Comparison of ENCODE assay signal across 8 cellular contexts in the genomic region with DNA sequence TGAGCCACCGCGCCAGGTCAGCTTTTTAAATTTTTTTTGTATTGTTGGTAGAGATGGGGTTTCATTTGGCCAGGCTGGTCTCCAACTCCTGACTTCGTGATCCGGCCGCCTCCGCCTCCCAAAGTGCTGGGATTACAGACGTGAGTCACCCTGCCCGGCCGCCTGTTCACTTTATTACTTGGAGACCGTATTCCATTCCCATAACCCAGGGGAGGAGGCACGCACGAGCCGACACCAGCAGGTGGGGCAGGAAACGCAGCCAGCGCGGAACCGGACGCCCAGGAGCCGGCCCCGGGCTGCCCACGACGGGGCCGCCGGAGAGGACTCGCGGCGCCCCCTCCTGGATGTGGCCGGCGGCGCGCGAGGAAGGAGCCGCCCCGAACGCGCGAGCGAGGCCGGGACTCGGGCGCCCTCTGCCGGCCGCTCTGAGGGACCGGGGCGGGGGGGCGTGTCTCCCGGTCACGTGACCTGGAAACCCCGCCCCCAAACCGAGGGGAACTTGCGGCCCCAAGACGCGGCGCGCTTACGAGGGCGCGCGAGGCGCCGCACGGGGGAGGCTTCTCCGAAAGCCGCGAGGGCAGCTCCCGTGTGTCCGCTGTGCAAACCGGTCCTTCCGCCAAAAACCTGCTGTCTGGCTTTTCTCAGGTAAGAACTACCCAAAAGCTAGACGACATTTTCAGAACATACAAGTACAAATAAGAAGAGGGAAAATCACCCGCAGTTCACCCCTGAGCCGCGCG. TPM values are rescaled to one million over a fixed set of nuclear protein-coding genes. Genes with fewer than 3 reads are reported as not detected.
DNase-seq lines count a peak whose midpoint lies in the region; ATAC-seq, FAIRE-seq and TF ChIP-seq lines count a peak whose summit lies in the region.

No MANE protein-coding gene starts in this region.

- TF ChIP-seq CTCF in RWPE2 (IDR thresholded peaks at IDR 0.05; ENCODE audit: poor library complexity, severe bottlenecking) (peak; percentile 99), right atrium auricular region (IDR thresholded peaks at IDR 0.05) (peak; percentile 99 to 100)

- peak overlapping the region; percentile 95 for H3K27ac ChIP-seq in RWPE2 (ENCODE audit: poor library complexity, severe bottlenecking)
- H3K27ac ChIP-seq in right atrium auricular region = peak overlapping the region; percentile 65 to 73

- H3K27ac Mint-ChIP-seq in activated naive CD8-positive, alpha-beta T cell treated with anti-CD3 and anti-CD28 coated beads, Interleukin-2, amount 50 U/mL, for 24 hours = no peak overlapping the region

- H3K4me1 Mint-ChIP-seq in activated naive CD8-positive, alpha-beta T cell treated with anti-CD3 and anti-CD28 coated beads, Interleukin-2, amount 50 U/mL, for 24 hours = peaks cover 7% of the 10 kb centered on the region

- H3K27me3 Mint-ChIP-seq in activated naive CD8-positive, alpha-beta T cell treated with anti-CD3 and anti-CD28 coated beads, Interleukin-2, amount 50 U/mL, for 24 hours = no peaks in the 10 kb centered on the region

- ATAC-seq in HG02852 (IDR thresholded peaks at IDR 0.05; ENCODE audit: unreplicated experiment) = peak; percentile 75
- ATAC-seq in RWPE2 (ENCODE audit: low read depth) = peak; percentile 87
- peak; percentile 94 for ATAC-seq in activated naive CD8-positive, alpha-beta T cell treated with anti-CD3 and anti-CD28 coated beads, Interleukin-2, amount 50 U/mL, for 24 hours
- ATAC-seq in sciatic nerve = peak; percentile 92
- ATAC-seq in GM18517 (IDR thresholded peaks at IDR 0.05; ENCODE audit: unreplicated experiment) = no peak

- H3K36me3 ChIP-seq in RWPE2 (ENCODE audit: low read depth) (no peaks in the 10 kb centered on the region; the same call in none of the 2 replicates), right atrium auricular region (no peaks in the 10 kb centered on the region)

- intact Hi-C loops in sciatic nerve (cut with DNase I) = no loop called here

- TF ChIP-seq POLR2A in GM12891 (IDR thresholded peaks at IDR 0.05; ENCODE audit: low read depth, low read length) = no peak

- peaks cover 2% of the 10 kb centered on the region for H3K9me3 ChIP-seq in RWPE2 (ENCODE audit: severe bottlenecking)
- no peaks in the 10 kb centered on the region for H3K9me3 ChIP-seq in right atrium auricular region

- H3K27me3 ChIP-seq in RWPE2 (ENCODE audit: insufficient read depth, poor library complexity, severe bottlenecking) (no peaks in the 10 kb centered on the region), right atrium auricular region (no peaks in the 10 kb centered on the region)

- H3K9me3 Mint-ChIP-seq in activated naive CD8-positive, alpha-beta T cell treated with anti-CD3 and anti-CD28 coated beads, Interleukin-2, amount 50 U/mL, for 24 hours = peaks cover 7% of the 10 kb centered on the region

- DNase-seq in GM12891 (ENCODE audit: insufficient read length, low spot score) (peak; percentile 94), RWPE2 (ENCODE audit: low spot score) (peak; percentile 95), right atrium auricular region (ENCODE audit: low spot score) (peak; percentile 96), sciatic nerve (ENCODE audit: low spot score) (peak; percentile 93), NCI-H1694 (lab: John Stamatoyannopoulos, UW) (no peak)
- DNase-seq in activated naive CD8-positive, alpha-beta T cell treated with anti-CD3 and anti-CD28 coated beads, Interleukin-2, amount 50 U/mL, for 24 hours = peak; percentile 89

- peak overlapping the region; percentile 57 for H3K4me3 Mint-ChIP-seq in activated naive CD8-positive, alpha-beta T cell treated with anti-CD3 and anti-CD28 coated beads, Interleukin-2, amount 50 U/mL, for 24 hours

- H3K4me3 ChIP-seq in RWPE2 (ENCODE audit: severe bottlenecking) = peak overlapping the region; percentile 7
- peak overlapping the region; percentile 17 to 26 for H3K4me3 ChIP-seq in right atrium auricular region

- H3K36me3 Mint-ChIP-seq in activated naive CD8-positive, alpha-beta T cell treated with anti-CD3 and anti-CD28 coated beads, Interleukin-2, amount 50 U/mL, for 24 hours (ENCODE audit: low read depth) = peaks cover 20% of the 10 kb centered on the region

- H3K4me1 ChIP-seq in RWPE2 (ENCODE audit: insufficient read depth, poor library complexity, severe bottlenecking) = peaks cover 16% of the 10 kb centered on the region
- peaks cover 0 to 8% of the 10 kb centered on the region in 2 donors for H3K4me1 ChIP-seq in right atrium auricular region

- peak; percentile 89 for FAIRE-seq in GM12891 (lab: Jason Lieb, UNC)

TF ChIP-seq in GM12891, 5 proteins besides CTCF, POLR2A, EP300 and RAD21:
- TF ChIP-seq PAX5 (IDR thresholded peaks at IDR 0.05; ENCODE audit: insufficient read depth, low read length, severe bottlenecking) (no peak), TAF1 (IDR thresholded peaks at IDR 0.05; ENCODE audit: low read depth, low read length) (no peak), POU2F2 (IDR thresholded peaks at IDR 0.05; ENCODE audit: low read depth, low read length) (no peak), SPI1 (IDR thresholded peaks at IDR 0.05; ENCODE audit: low read depth, low read length) (no peak), POLR2AphosphoS5 (IDR thresholded peaks at IDR 0.05; ENCODE audit: low read depth, low read length) (no peak)
TF ChIP-seq in GM12891: peak in this region for 0.

RNA-seq across cellular contexts. Expression of gene RNH1, which starts 11.6 kb away (rescaled TPM):
- polyA plus RNA-seq in GM12891 (2012; ENCODE audit: low read depth, missing spikeins) = 81.8 TPM
- total RNA-seq in right atrium auricular region = 100 to 1,000 TPM; 185 to 248 TPM
- 134 TPM for total RNA-seq in sciatic nerve

RNA-seq across cellular contexts. Expression of gene HRAS, which starts 16.7 kb away (rescaled TPM):
- polyA plus RNA-seq in GM12891 (2012; ENCODE audit: low read depth, missing spikeins) = 19.9 TPM
- total RNA-seq in right atrium auricular region = 10 to 100 TPM; 31.7 to 48.1 TPM
- 45.2 TPM for total RNA-seq in sciatic nerve

RNA-seq across cellular contexts. Expression of gene LRRC56, which starts 18.7 kb away (rescaled TPM):
- polyA plus RNA-seq in GM12891 (2012; ENCODE audit: low read depth, missing spikeins) = 0.49 TPM
- total RNA-seq in right atrium auricular region = under 1 TPM; 0.12 to 0.15 TPM
- 1.4 TPM for total RNA-seq in sciatic nerve

RNA-seq across cellular contexts. Expression of gene LMNTD2, which starts 41.9 kb away (rescaled TPM):
- polyA plus RNA-seq in GM12891 (2012; ENCODE audit: low read depth, missing spikeins) = 3.6 TPM
- total RNA-seq in right atrium auricular region = under 1 TPM; 0.33 to 0.86 TPM
- 1.3 TPM for total RNA-seq in sciatic nerve

RNA-seq across cellular contexts. Expression of gene RASSF7, which starts 42.1 kb away (rescaled TPM):
- 12.0 TPM for polyA plus RNA-seq in GM12891 (2012; ENCODE audit: low read depth, missing spikeins)
- 10 to 100 TPM in 1 of 2 donors, 1 to 10 TPM in 1; 8.5 to 13.0 TPM for total RNA-seq in right atrium auricular region
- total RNA-seq in sciatic nerve = 7.5 TPM
